Comparison of ENCODE assay signal across 12 cellular contexts in genomic region chr11:540583-541432, GRCh38.
"Had no signal": no experiment of that assay in that cellular context is flagged by ENCODE, and none has a peak within 500 bp of the region (broad histone marks: within the 10 kb centered on the region; RNA-seq: fewer than 3 reads in every experiment).

No MANE protein-coding gene starts in this region.

- H3K4me3 ChIP-seq: colonic mucosa, heart right ventricle, lung, SJCRH30, tibial nerve had no signal

- H3K27me3 ChIP-seq: colonic mucosa, foreskin keratinocyte, SJCRH30, tibial nerve had no signal

- DNase-seq: activated CD4-positive, alpha-beta T cell treated with anti-CD3 and anti-CD28 coated beads, Interleukin-2, amount 50 U/mL, for 48 hours; activated CD8-positive, alpha-beta memory T cell treated with anti-CD3 and anti-CD28 coated beads, Interleukin-2, amount 50 U/mL, for 48 hours; activated naive CD4-positive, alpha-beta T cell treated with Interleukin-2 at 50 U/mL for 16 hours; caudate nucleus; colonic mucosa; foreskin keratinocyte; SJCRH30 had no signal

- H3K27ac ChIP-seq: colonic mucosa, foreskin keratinocyte, heart right ventricle, SJCRH30, tibial nerve had no signal

- ATAC-seq: activated CD4-positive, CD25-positive, alpha-beta regulatory T cell treated with anti-CD3 and anti-CD28 coated beads, Interleukin-2, amount 50 U/mL, for 24 hours; foreskin keratinocyte; heart right ventricle; natural killer cell treated with Interleukin-12 subunit alpha and Interleukin-12 subunit beta and Interleukin-15 and Interleukin-18, amount 100 ng/mL, for 72 hours had no signal

- H3K9me3 ChIP-seq: colonic mucosa, heart right ventricle, SJCRH30, tibial nerve had no signal

- H3K27me3 Mint-ChIP-seq: natural killer cell treated with Interleukin-12 subunit alpha and Interleukin-12 subunit beta and Interleukin-15 and Interleukin-18, amount 100 ng/mL, for 72 hours had no signal

- H3K9me3 Mint-ChIP-seq: natural killer cell treated with Interleukin-12 subunit alpha and Interleukin-12 subunit beta and Interleukin-15 and Interleukin-18, amount 100 ng/mL, for 72 hours had no signal

- H3K4me3 Mint-ChIP-seq: natural killer cell treated with Interleukin-12 subunit alpha and Interleukin-12 subunit beta and Interleukin-15 and Interleukin-18, amount 100 ng/mL, for 72 hours had no signal

- H3K36me3 ChIP-seq: colonic mucosa, SJCRH30, tibial nerve had no signal

- H3K27ac Mint-ChIP-seq: natural killer cell treated with Interleukin-12 subunit alpha and Interleukin-12 subunit beta and Interleukin-15 and Interleukin-18, amount 100 ng/mL, for 72 hours had no signal

- H3K36me3 Mint-ChIP-seq: natural killer cell treated with Interleukin-12 subunit alpha and Interleukin-12 subunit beta and Interleukin-15 and Interleukin-18, amount 100 ng/mL, for 72 hours had no signal

- H3K4me1 ChIP-seq: foreskin keratinocyte, SJCRH30 had no signal
